8 cellular contexts compared by ENCODE assay signal in the genomic region with DNA sequence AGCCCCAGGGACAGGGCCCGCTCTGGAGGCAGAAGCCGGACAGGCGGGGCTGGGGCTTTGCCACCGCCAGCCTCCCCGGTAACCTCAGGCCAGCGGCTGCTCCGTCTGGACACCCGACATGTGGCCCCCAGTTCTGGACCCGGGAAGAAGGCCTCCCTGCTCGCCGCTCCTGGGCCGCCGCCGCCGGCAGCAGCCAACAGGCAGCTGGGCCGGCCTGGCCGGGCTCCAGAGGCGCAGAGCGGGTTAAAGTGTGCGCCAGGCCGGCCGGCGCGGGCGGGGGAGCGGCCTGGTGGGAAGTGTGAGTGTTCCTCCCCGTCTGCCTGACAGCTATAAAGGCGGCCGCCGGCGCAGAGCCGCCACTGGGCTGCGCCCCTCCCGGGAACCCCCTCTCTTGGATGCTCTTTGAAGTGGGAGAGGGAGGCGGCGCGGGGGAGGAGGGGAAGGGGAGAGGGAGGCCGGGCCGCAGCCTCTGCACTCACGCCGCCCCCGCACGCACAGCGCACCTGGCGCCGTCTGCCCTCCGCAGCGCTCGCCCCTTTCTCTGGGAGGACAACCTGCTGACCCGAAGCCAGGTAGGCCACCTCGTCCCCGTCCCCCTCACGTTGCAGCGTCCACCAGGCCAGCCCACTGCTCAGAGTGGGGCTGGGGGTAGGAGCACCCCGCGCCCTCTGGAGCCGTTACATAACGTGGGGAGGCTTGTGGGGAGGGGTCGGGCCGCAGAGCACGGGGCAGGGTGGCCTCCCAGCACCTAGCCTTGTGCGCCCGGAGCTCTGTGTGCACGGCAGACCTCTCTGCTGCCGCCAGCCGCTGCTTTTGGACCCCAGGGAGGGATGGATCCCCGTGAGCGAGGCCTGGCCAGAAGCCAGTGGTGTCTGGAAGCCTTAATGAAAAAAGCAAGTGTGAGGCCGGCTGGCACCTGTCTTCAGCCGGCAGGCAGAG. TPM values are rescaled to one million over a fixed set of nuclear protein-coding genes. Genes with fewer than 3 reads are reported as not detected.
DNase-seq lines count a peak whose midpoint lies in the region; ATAC-seq and TF ChIP-seq lines count a peak whose summit lies in the region.

ADAMTSL2 (plus strand) TSS at position 359 of the 939 bp plus-strand sequence. CDS start 2,009 bp downstream, outside the sequence.

- POLR2A ChIA-PET in T-cell (lab: Charles Lee) = no interaction called here
- POLR2A ChIA-PET in HEK293T (lab: Yijun Ruan, JAX) = no interaction called here

- H3K4me3 Mint-ChIP-seq in T-cell (peak within 1 kb of the TSS; percentile 17 to 61 (median 21)), endothelial cell (ENCODE audit: unreplicated experiment) (no peak within 1 kb of the TSS)

- H3K36me3 Mint-ChIP-seq in T-cell (no peaks in the 10 kb centered on the region), endothelial cell (ENCODE audit: low read depth, unreplicated experiment) (no peaks in the 10 kb centered on the region)

- CTCF ChIA-PET in T-cell (lab: Charles Lee) = interaction anchor here in 1 of 2 donors (0.5 kb wide), 1 partner anchor 1087 kb away, joined by 3 read pairs; no protein-coding TSS in a partner anchor
- CTCF ChIA-PET in HEK293T (lab: Yijun Ruan, JAX) = interaction anchor here (0.6 to 1.4 kb wide), 2 partner anchors 193 to 233 kb away, joined by 3 to 7 read pairs; no protein-coding TSS in a partner anchor

- peaks cover 0 to 32% of the 10 kb centered on the region in 2 donors for H3K27me3 Mint-ChIP-seq in T-cell
- H3K27me3 Mint-ChIP-seq in endothelial cell (ENCODE audit: unreplicated experiment) = peaks cover 7% of the 10 kb centered on the region

- peak; percentile 59 to 89 (median 66) for ATAC-seq in T-cell (replicated peaks in 1 of 4)
- ATAC-seq in HG03139 (IDR thresholded peaks at IDR 0.05; ENCODE audit: unreplicated experiment) = no peak

- H3K9me3 Mint-ChIP-seq in T-cell (no peaks in the 10 kb centered on the region), endothelial cell (ENCODE audit: unreplicated experiment) (no peaks in the 10 kb centered on the region)

- no peak within 1 kb of the TSS for H3K27ac Mint-ChIP-seq in T-cell
- H3K27ac Mint-ChIP-seq in endothelial cell (ENCODE audit: unreplicated experiment) = peak within 1 kb of the TSS; percentile 5

- TF ChIP-seq CTCF in endothelial cell (IDR thresholded peaks at IDR 0.05; ENCODE audit: unreplicated experiment) = no peak

- peak; percentile 21 for DNase-seq in activated gamma-delta T cell treated with Interleukin-2 at 50 U/mL for 16 hours
- no peak for DNase-seq in activated gamma-delta T cell (lab: John Stamatoyannopoulos, UW)
- DNase-seq in T-cell = peak in 32 of 34 experiments; percentile 15 to 77 (median 56)
- peak; percentile 52 for DNase-seq in endothelial cell (ENCODE audit: low spot score)
- DNase-seq in mucosa of gallbladder (ENCODE audit: low spot score) = peak; percentile 61
- DNase-seq in stromal cell of bone marrow (ENCODE audit: low read depth) = peak; percentile 17
- DNase-seq in HEK293T (ENCODE audit: extremely low spot score) = no peak

- H3K4me1 Mint-ChIP-seq in T-cell = peaks cover 10 to 17% (median 13%) of the 10 kb centered on the region in 3 donors
- peaks cover 11% of the 10 kb centered on the region for H3K4me1 Mint-ChIP-seq in endothelial cell (ENCODE audit: unreplicated experiment)

TF ChIP-seq in HEK293T, 16 proteins besides CTCF, POLR2A, EP300 and RAD21:
- no peak for TF ChIP-seq ZNF384 (IDR thresholded peaks at IDR 0.05)
- no peak for TF ChIP-seq SUZ12 (IDR thresholded peaks at IDR 0.05)
- no peak for TF ChIP-seq SP1 (IDR thresholded peaks at IDR 0.05)
- TF ChIP-seq L3MBTL2 (conservative IDR thresholded peaks at IDR 0.05) = no peak
- TF ChIP-seq HDGF (IDR thresholded peaks at IDR 0.05; ENCODE audit: borderline replicate concordance) = no peak
- no peak for TF ChIP-seq ELF4 (IDR thresholded peaks at IDR 0.05)
- TF ChIP-seq FOXM1 (IDR thresholded peaks at IDR 0.05; ENCODE audit: borderline replicate concordance) = no peak
- TF ChIP-seq ARNT (IDR thresholded peaks at IDR 0.05) = no peak
- no peak for TF ChIP-seq CTBP1 (IDR thresholded peaks at IDR 0.05; ENCODE audit: borderline replicate concordance)
- TF ChIP-seq, protein P1, sequence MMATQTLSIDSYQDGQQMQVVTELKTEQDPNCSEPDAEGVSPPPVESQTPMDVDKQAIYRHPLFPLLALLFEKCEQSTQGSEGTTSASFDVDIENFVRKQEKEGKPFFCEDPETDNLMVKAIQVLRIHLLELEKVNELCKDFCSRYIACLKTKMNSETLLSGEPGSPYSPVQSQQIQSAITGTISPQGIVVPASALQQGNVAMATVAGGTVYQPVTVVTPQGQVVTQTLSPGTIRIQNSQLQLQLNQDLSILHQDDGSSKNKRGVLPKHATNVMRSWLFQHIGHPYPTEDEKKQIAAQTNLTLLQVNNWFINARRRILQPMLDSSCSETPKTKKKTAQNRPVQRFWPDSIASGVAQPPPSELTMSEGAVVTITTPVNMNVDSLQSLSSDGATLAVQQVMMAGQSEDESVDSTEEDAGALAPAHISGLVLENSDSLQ (IDR thresholded peaks at IDR 0.05) = no peak
- no peak for TF ChIP-seq FOXK2 (IDR thresholded peaks at IDR 0.05)
- no peak for TF ChIP-seq LEF1 (IDR thresholded peaks at IDR 0.05; ENCODE audit: borderline replicate concordance)
- TF ChIP-seq TARDBP (IDR thresholded peaks at IDR 0.05) = no peak
- no peak for TF ChIP-seq BHLHE40 (IDR thresholded peaks at IDR 0.05; ENCODE audit: borderline replicate concordance)
- no peak for TF ChIP-seq NFRKB (IDR thresholded peaks at IDR 0.05)
- TF ChIP-seq FOXA1 (IDR thresholded peaks at IDR 0.05) = no peak

RNA-seq across cellular contexts. Expression of gene ADAMTSL2, which starts in this region (rescaled TPM):
- total RNA-seq in T-cell (under 1 TPM; 0.16 to 0.76 (median 0.53) TPM), endothelial cell (ENCODE audit: unreplicated experiment) (5.9 TPM), mucosa of gallbladder (14.0 TPM)

Comparison
In these comparisons a context has a peak if more than half of its experiments do, and no peak if none do; other contexts are left out.
1. DNase-seq: peak in activated gamma-delta T cell treated with Interleukin-2 at 50 U/mL for 16 hours (single experiment), endothelial cell (single experiment), mucosa of gallbladder (single experiment) and stromal cell of bone marrow (single experiment); none in activated gamma-delta T cell (single experiment) and HEK293T (single experiment).
2. Peak in DNase-seq and ATAC-seq in T-cell; RNA of the gene not detected or under 1 TPM.